In genomic region chrX:30693999-30694650, GRCh38 we compare ENCODE assay signal across 27 cellular contexts.
"Had no signal": no experiment of that assay in that cellular context is flagged by ENCODE, and none has a peak within 500 bp of the region (broad histone marks: within the 10 kb centered on the region; RNA-seq: fewer than 3 reads in every experiment).

No MANE protein-coding gene starts in this region.

- H3K4me3 Mint-ChIP-seq: memory B cell; naive B cell; natural killer cell treated with Interleukin-12 subunit alpha and Interleukin-12 subunit beta and Interleukin-15 and Interleukin-18, amount 100 ng/mL, for 72 hours; neural crest cell; stimulated activated effector memory CD8-positive, alpha-beta T cell treated with anti-CD3 and anti-CD28 coated beads, Interleukin-12 subunit alpha, Interleukin-12 subunit beta, amount 100 ng/mL, for 72 hours had no signal

- FAIRE-seq: endothelial cell of umbilical vein, urothelium cell line had no signal

- H3K4me1 Mint-ChIP-seq: memory B cell; naive B cell; neural crest cell; stimulated activated effector memory CD8-positive, alpha-beta T cell treated with anti-CD3 and anti-CD28 coated beads, Interleukin-12 subunit alpha, Interleukin-12 subunit beta, amount 100 ng/mL, for 72 hours had no signal

- H3K4me1 ChIP-seq: colonic mucosa, esophagus muscularis mucosa, foreskin keratinocyte, gastroesophageal sphincter, heart left ventricle, parathyroid adenoma, testis, tibial artery, upper lobe of left lung had no signal

- H3K9me3 Mint-ChIP-seq: memory B cell; naive B cell; natural killer cell treated with Interleukin-12 subunit alpha and Interleukin-12 subunit beta and Interleukin-15 and Interleukin-18, amount 100 ng/mL, for 72 hours; neural crest cell; stimulated activated effector memory CD8-positive, alpha-beta T cell treated with anti-CD3 and anti-CD28 coated beads, Interleukin-12 subunit alpha, Interleukin-12 subunit beta, amount 100 ng/mL, for 72 hours had no signal

- H3K27me3 ChIP-seq: colonic mucosa, esophagus muscularis mucosa, foreskin keratinocyte, gastroesophageal sphincter, hepatocyte, testis, tibial artery, upper lobe of left lung had no signal

- H3K27ac ChIP-seq: colonic mucosa, esophagus muscularis mucosa, foreskin keratinocyte, gastroesophageal sphincter, heart left ventricle, hepatocyte, parathyroid adenoma, testis, tibial artery, upper lobe of left lung had no signal

- H3K9me3 ChIP-seq: colonic mucosa, esophagus muscularis mucosa, gastroesophageal sphincter, heart left ventricle, testis, tibial artery, upper lobe of left lung had no signal

- DNase-seq: colonic mucosa; dermis blood vessel endothelial cell; effector memory CD4-positive, alpha-beta T cell; foreskin keratinocyte; heart left ventricle; left cardiac atrium; left ventricle myocardium superior; naive B cell; stimulated activated CD4-positive, alpha-beta T cell treated with anti-CD3 and anti-CD28 coated beads, Interleukin-2, amount 100 ng/mL, for 24 hours; stimulated activated CD4-positive, alpha-beta T cell treated with anti-CD3 and anti-CD28 coated beads, Interleukin-4, amount 100 ng/mL, for 24 hours; stimulated activated naive CD4-positive, alpha-beta T cell treated with Interleukin-2 at 50 U/mL for 16 hours; substantia nigra; testis; tibial artery; upper lobe of left lung had no signal

- H3K27me3 Mint-ChIP-seq: memory B cell; naive B cell; natural killer cell treated with Interleukin-12 subunit alpha and Interleukin-12 subunit beta and Interleukin-15 and Interleukin-18, amount 100 ng/mL, for 72 hours; progenitor cell of endocrine pancreas had no signal

- H3K27ac Mint-ChIP-seq: memory B cell; naive B cell; natural killer cell treated with Interleukin-12 subunit alpha and Interleukin-12 subunit beta and Interleukin-15 and Interleukin-18, amount 100 ng/mL, for 72 hours; progenitor cell of endocrine pancreas; stimulated activated effector memory CD8-positive, alpha-beta T cell treated with anti-CD3 and anti-CD28 coated beads, Interleukin-12 subunit alpha, Interleukin-12 subunit beta, amount 100 ng/mL, for 72 hours had no signal

- H3K4me3 ChIP-seq: colonic mucosa, esophagus muscularis mucosa, gastroesophageal sphincter, heart left ventricle, hepatocyte, lung, testis, tibial artery, upper lobe of left lung had no signal

- H3K36me3 ChIP-seq: colonic mucosa, esophagus muscularis mucosa, gastroesophageal sphincter, tibial artery, upper lobe of left lung had no signal

- H3K9ac ChIP-seq: parathyroid adenoma had no signal
